ENCODE assay signal across 18 cellular contexts in the genomic region with DNA sequence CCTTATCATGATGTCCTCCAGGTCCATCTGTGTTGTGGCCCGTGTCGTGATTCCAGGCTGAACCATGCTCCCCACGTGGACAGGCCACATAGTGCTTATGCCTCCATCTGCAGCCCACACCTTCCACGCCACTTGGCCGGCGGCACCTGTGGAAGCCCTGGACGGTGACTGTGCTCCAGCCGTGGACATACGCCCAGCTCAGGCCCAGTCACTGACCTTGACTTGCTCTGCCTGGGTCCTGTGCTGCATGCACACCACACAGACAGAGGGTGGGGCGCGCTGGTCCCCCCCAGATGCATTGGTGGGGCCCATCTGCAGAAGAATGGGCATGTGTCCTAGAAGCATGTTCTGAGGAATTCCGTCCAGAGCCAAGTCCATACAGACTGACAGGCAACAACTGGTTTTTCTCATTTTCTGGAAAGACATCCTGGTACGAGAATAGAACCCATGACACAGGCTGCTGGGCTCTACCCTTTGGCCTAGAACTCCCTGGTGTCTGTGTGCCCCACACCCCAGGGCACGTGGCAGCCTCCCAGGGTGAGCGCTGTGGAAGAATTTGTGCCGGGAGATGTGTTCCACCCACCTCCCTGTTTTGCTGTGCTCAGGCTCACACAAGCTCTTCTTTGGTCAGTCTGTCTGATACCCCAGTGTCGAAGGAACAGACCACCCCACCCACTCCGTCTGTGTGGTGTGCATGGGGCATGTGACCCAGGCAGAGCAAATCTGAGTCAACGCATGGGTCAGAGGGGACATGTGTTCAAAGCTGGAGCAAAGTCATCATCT.
"Had no signal": no experiment of that assay in that cellular context is flagged by ENCODE, and none has a peak within 500 bp of the region (broad histone marks: within the 10 kb centered on the region; RNA-seq: fewer than 3 reads in every experiment).

No MANE protein-coding gene starts in this region.

- H3K9me3 ChIP-seq: body of pancreas, esophagus muscularis mucosa, mucosa of descending colon, sigmoid colon, transverse colon had no signal

- H3K36me3 Mint-ChIP-seq: activated naive CD4-positive, alpha-beta T cell treated with anti-CD3 and anti-CD28 coated beads, Interleukin-2, amount 10 ng/mL, durations not matched to agents 7 days and 5 days; immature natural killer cell; natural killer cell treated with Interleukin-12 subunit alpha and Interleukin-12 subunit beta and Interleukin-15 and Interleukin-18, amount 100 ng/mL, for 72 hours had no signal

- H3K9me3 Mint-ChIP-seq: activated naive CD4-positive, alpha-beta T cell treated with anti-CD3 and anti-CD28 coated beads, Interleukin-2, amount 10 ng/mL, durations not matched to agents 7 days and 5 days; activated T-helper 17 cell treated with anti-CD3 and anti-CD28 coated beads, Interleukin-2, amount 50 U/mL, for 72 hours; immature natural killer cell; natural killer cell treated with Interleukin-12 subunit alpha and Interleukin-12 subunit beta and Interleukin-15 and Interleukin-18, amount 100 ng/mL, for 72 hours; stimulated activated naive CD8-positive, alpha-beta T cell treated with anti-CD3 and anti-CD28 coated beads, Interleukin-15, Interleukin-2, amounts not matched to agents 100 ng/mL and 50 ng/mL, for 24 hours had no signal

- DNase-seq: activated CD4-positive, alpha-beta T cell treated with anti-CD3 and anti-CD28 coated beads for 48 hours; activated naive CD4-positive, alpha-beta T cell treated with anti-CD3 and anti-CD28 coated beads, Interleukin-2, amount 10 ng/mL, durations not matched to agents 7 days and 5 days; immature natural killer cell; left colon; mucosa of descending colon; occipital lobe; sigmoid colon; stimulated activated CD4-positive, alpha-beta T cell treated with anti-CD3 and anti-CD28 coated beads, Interleukin-2, amount 100 ng/mL, for 48 hours; T1000; transverse colon; WERI-Rb-1 had no signal

- H3K36me3 ChIP-seq: transverse colon had no signal

- H3K4me1 ChIP-seq: sigmoid colon had no signal

- H3K4me1 Mint-ChIP-seq: activated naive CD4-positive, alpha-beta T cell treated with anti-CD3 and anti-CD28 coated beads, Interleukin-2, amount 10 ng/mL, durations not matched to agents 7 days and 5 days; immature natural killer cell had no signal

- FAIRE-seq: endometrium had no signal

- H3K4me3 Mint-ChIP-seq: activated naive CD4-positive, alpha-beta T cell treated with anti-CD3 and anti-CD28 coated beads, Interleukin-2, amount 10 ng/mL, durations not matched to agents 7 days and 5 days; activated T-helper 17 cell treated with anti-CD3 and anti-CD28 coated beads, Interleukin-2, amount 50 U/mL, for 72 hours; immature natural killer cell; natural killer cell treated with Interleukin-12 subunit alpha and Interleukin-12 subunit beta and Interleukin-15 and Interleukin-18, amount 100 ng/mL, for 72 hours; stimulated activated naive CD8-positive, alpha-beta T cell treated with anti-CD3 and anti-CD28 coated beads, Interleukin-15, Interleukin-2, amounts not matched to agents 100 ng/mL and 50 ng/mL, for 24 hours had no signal

- ATAC-seq: activated T-helper 17 cell treated with anti-CD3 and anti-CD28 coated beads, Interleukin-2, amount 50 U/mL, for 72 hours; body of pancreas; left colon; mucosa of descending colon; natural killer cell treated with Interleukin-12 subunit alpha and Interleukin-12 subunit beta and Interleukin-15 and Interleukin-18, amount 100 ng/mL, for 72 hours had no signal

- H3K27ac Mint-ChIP-seq: activated naive CD4-positive, alpha-beta T cell treated with anti-CD3 and anti-CD28 coated beads, Interleukin-2, amount 10 ng/mL, durations not matched to agents 7 days and 5 days; activated T-helper 17 cell treated with anti-CD3 and anti-CD28 coated beads, Interleukin-2, amount 50 U/mL, for 72 hours; immature natural killer cell; natural killer cell treated with Interleukin-12 subunit alpha and Interleukin-12 subunit beta and Interleukin-15 and Interleukin-18, amount 100 ng/mL, for 72 hours; progenitor cell of endocrine pancreas; stimulated activated naive CD8-positive, alpha-beta T cell treated with anti-CD3 and anti-CD28 coated beads, Interleukin-15, Interleukin-2, amounts not matched to agents 100 ng/mL and 50 ng/mL, for 24 hours had no signal

- H3K4me3 ChIP-seq: body of pancreas, esophagus muscularis mucosa, mucosa of descending colon, sigmoid colon, transverse colon had no signal

- H3K27ac ChIP-seq: body of pancreas, esophagus muscularis mucosa, sigmoid colon, transverse colon, WERI-Rb-1 had no signal

- H3K27me3 ChIP-seq: body of pancreas, esophagus muscularis mucosa, sigmoid colon, transverse colon had no signal

- H3K27me3 Mint-ChIP-seq: activated naive CD4-positive, alpha-beta T cell treated with anti-CD3 and anti-CD28 coated beads, Interleukin-2, amount 10 ng/mL, durations not matched to agents 7 days and 5 days; activated T-helper 17 cell treated with anti-CD3 and anti-CD28 coated beads, Interleukin-2, amount 50 U/mL, for 72 hours; natural killer cell treated with Interleukin-12 subunit alpha and Interleukin-12 subunit beta and Interleukin-15 and Interleukin-18, amount 100 ng/mL, for 72 hours; progenitor cell of endocrine pancreas; stimulated activated naive CD8-positive, alpha-beta T cell treated with anti-CD3 and anti-CD28 coated beads, Interleukin-15, Interleukin-2, amounts not matched to agents 100 ng/mL and 50 ng/mL, for 24 hours had no signal
